In the genomic region with DNA sequence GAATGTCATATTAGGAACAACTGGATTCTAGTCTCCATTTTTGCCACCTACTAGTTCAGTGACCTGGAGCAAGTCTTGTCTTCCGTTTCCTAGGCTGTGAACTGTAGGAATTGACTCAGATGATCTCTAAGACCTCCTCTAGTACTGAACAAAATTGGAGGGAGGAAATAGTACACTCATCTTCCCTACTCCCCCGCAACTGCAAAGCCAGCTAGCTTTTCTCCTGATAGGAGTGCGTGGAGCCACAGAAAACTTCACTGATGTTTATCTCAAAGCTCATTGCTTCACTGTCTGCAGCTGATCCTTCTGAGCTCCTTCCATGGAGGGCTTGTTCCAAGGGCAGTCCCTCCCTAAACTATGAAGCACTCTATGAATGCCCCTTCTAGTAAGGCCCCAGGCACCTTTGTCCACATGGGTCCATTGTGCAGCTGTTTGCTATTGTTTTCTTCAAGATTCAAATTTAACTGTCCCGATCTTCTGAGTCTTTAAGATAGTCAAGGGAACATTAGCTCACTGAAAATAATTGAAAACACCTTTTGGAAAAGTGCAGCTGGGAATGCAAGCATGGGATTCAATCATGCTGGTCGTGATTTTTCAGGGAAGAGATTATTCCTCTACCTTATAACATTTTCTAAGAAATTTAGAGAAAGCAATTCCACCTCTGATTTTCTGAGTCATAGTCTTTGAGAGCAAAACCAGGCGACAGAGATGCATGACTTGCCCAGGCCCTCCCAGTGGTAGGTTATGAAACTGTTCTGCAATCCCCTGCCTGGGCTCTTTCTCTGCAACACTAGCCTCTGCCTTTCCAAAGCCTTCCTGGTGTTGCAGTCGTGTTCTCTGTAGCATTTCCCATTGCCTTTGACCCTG, we compare ENCODE assay signal across 8 cellular contexts. TPM values are rescaled to one million over a fixed set of nuclear protein-coding genes. Genes with fewer than 3 reads are reported as not detected.
DNase-seq lines count a peak whose midpoint lies in the region; ATAC-seq, FAIRE-seq and TF ChIP-seq lines count a peak whose summit lies in the region.

No MANE protein-coding gene starts in this region.

- ATAC-seq in GM19395 (IDR thresholded peaks at IDR 0.05; ENCODE audit: unreplicated experiment): peak; percentile 77
- ATAC-seq in HG03378 (IDR thresholded peaks at IDR 0.05; ENCODE audit: unreplicated experiment): peak; percentile 57
- ATAC-seq in gastrocnemius medialis: peak; percentile 80 to 95

- peak; percentile 79 for TF ChIP-seq CTCF in fibroblast of pulmonary artery (IDR thresholded peaks at IDR 0.05; ENCODE audit: low read length, missing control alignments)
- TF ChIP-seq CTCF in gastrocnemius medialis (IDR thresholded peaks at IDR 0.05 in 4 of 5, conservative IDR thresholded peaks at IDR 0.05 in 1 of 5): peak; percentile 31 to 60 (median 52)
- no peak for TF ChIP-seq CTCF in D721Med (IDR thresholded peaks at IDR 0.05; ENCODE audit: insufficient read depth, missing control alignments)

- intact Hi-C loops in gastrocnemius medialis (cut with DNase I; ENCODE audit: low total_unique reads): loop anchor here (10.0 kb wide), 1 partner anchor 245 kb away; a partner anchor contains a TSS

- FAIRE-seq in D721Med (lab: Jason Lieb, UNC): no peak

- H3K9me3 ChIP-seq in gastrocnemius medialis: no peaks in the 10 kb centered on the region

- TF ChIP-seq POLR2A in gastrocnemius medialis (IDR thresholded peaks at IDR 0.05): no peak

- H3K4me1 ChIP-seq in gastrocnemius medialis: peaks cover 63 to 76% of the 10 kb centered on the region in 2 donors

- H3K4me3 ChIP-seq in fibroblast of pulmonary artery (replicated peaks; ENCODE audit: low read depth, low read length) (no peak overlapping the region), gastrocnemius medialis (no peak overlapping the region)

- peak overlapping the region; percentile 78 to 90 (median 81) for H3K27ac ChIP-seq in gastrocnemius medialis

- in situ Hi-C loops in SK-MEL-5 (cut with HindIII; ENCODE audit: low pct_unique_long_range_greater_than_20kb, low sequenced_read_pairs): no loop called here
- in situ Hi-C loops in gastrocnemius medialis (cut with MboI; ENCODE audit: low sequenced_read_pairs in 4 of 4): no loop called here

- DNase-seq in CD1c-positive myeloid dendritic cell (ENCODE audit: extremely low spot score) (peak; percentile 49), SK-MEL-5 (ENCODE audit: low read depth, low spot score) (peak; percentile 30), fibroblast of pulmonary artery (ENCODE audit: low read depth) (peak; percentile 73), gastrocnemius medialis (peak; percentile 35 to 82), D721Med (ENCODE audit: insufficient read length, low spot score) (no peak), hepatic stellate cell (ENCODE audit: low spot score) (no peak)

- H3K27me3 ChIP-seq in gastrocnemius medialis: no peaks in the 10 kb centered on the region

- no peaks in the 10 kb centered on the region for H3K36me3 ChIP-seq in gastrocnemius medialis

RNA-seq across cellular contexts. Expression of a gene that starts 24.3 kb away (rescaled TPM):
- total RNA-seq in SK-MEL-5 (2014; rRNA removed; shearing (Covaris generic)): not detected in 2 replicates
- polyA plus RNA-seq in SK-MEL-5 (2015; cell fraction: cytosol; rRNA removed): not detected in 2 replicates
- not detected in 2 replicates for polyA plus RNA-seq in SK-MEL-5 (2015; cell fraction: nucleus; rRNA removed)
- 100 to 1,000 TPM in 2 of 4 donors, 10 to 100 TPM in 2; 87.1 to 115 (median 99.6) TPM for total RNA-seq in gastrocnemius medialis

Comparison
In these comparisons a context has a peak if more than half of its experiments do, and no peak if none do; other contexts are left out.
1. DNase-seq: peak in CD1c-positive myeloid dendritic cell (single experiment), SK-MEL-5 (single experiment), fibroblast of pulmonary artery (single experiment) and gastrocnemius medialis (2 of 2); none in D721Med (single experiment) and hepatic stellate cell (single experiment).
2. RNA of a gene that starts 24.3 kb away (total RNA-seq): 87.1 to 115 TPM in gastrocnemius medialis; not detected in SK-MEL-5; every median in the first group is over 10 times any median in the second.
3. Peak in every context shown above with its lines, with median percentiles within 50 percentile points of each other: ATAC-seq.